In the genomic region with DNA sequence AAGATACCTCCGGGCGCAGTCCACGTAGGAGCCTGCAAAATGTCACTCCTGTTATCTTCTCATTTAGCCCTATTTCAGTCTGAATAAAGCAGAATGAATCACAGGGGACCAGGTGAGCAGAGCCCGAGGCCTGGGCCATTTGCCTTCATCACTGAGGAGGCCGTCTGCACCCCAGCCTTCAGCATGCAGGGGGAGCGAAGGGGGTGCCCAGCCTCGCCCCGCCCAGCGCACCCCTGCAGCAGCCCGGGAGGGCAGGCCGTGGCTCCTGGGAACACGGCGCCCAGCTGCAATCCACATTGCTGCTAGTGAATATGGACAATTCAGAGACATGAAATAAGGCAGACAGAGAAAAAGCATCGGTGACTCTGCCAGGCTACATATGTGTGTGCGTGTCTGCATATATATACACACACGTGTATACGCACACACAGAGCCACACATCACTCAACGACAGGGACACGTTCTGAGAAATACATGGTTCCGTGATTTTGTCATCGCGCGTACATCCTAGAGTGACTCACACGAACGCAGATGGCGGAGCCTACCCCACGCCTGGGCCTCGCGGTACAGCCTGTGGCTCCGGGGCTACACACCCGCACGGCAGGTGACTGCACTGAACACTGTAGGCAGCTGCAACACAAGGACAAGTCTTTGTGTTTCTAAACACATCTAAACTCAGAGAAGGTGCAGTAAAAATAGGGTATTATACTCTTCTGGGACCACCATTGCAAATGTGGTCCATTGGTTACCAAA, we compare ENCODE assay signal across 18 cellular contexts. TPM values are rescaled to one million over a fixed set of nuclear protein-coding genes. Genes with fewer than 3 reads are reported as not detected.
"Had no signal": no experiment of that assay in that cellular context is flagged by ENCODE, and none has a peak within 500 bp of the region (broad histone marks: within the 10 kb centered on the region; RNA-seq: fewer than 3 reads in every experiment).

No MANE protein-coding gene starts in this region.

- H3K4me1 ChIP-seq: pancreas, stomach, transverse colon had no signal

- H3K27ac ChIP-seq: coronary artery, dorsolateral prefrontal cortex, hepatocyte, pancreas, stomach, thoracic aorta, transverse colon had no signal

- ATAC-seq: left cardiac atrium; mucosa of descending colon; naive thymus-derived CD8-positive, alpha-beta T cell; pancreas; right cardiac atrium had no signal

- H3K27me3 ChIP-seq: hepatocyte had no signal

- H3K36me3 ChIP-seq: pancreas, stomach, thoracic aorta, transverse colon had no signal

- H3K4me2 ChIP-seq: hepatocyte had no signal

- H3K9me3 ChIP-seq: mucosa of descending colon, pancreas, stomach, thoracic aorta, transverse colon had no signal

- FAIRE-seq: endometrium, kidney, pancreas, small intestine had no signal

- H2AFZ ChIP-seq: hepatocyte had no signal

- H3K79me2 ChIP-seq: hepatocyte had no signal

- H3K4me3 ChIP-seq: coronary artery, dorsolateral prefrontal cortex, hepatocyte, mucosa of descending colon, pancreas, stomach, thoracic aorta, transverse colon had no signal

- DNase-seq: dorsolateral prefrontal cortex; effector CD8-positive, alpha-beta T cell; kidney; left cardiac atrium; naive thymus-derived CD8-positive, alpha-beta T cell; small intestine; stimulated activated CD4-positive, alpha-beta T cell treated with anti-CD3 and anti-CD28 coated beads, Interleukin-12 subunit alpha, Interleukin-12 subunit beta, amount 100 ng/mL, for 4 hours; stimulated activated naive CD4-positive, alpha-beta T cell; stomach; substantia nigra; transverse colon had no signal

RNA-seq across cellular contexts. Expression of gene ELFN1, which starts 15.2 kb away (rescaled TPM):
- total RNA-seq: naive thymus-derived CD8-positive, alpha-beta T cell had no signal
- polyA plus RNA-seq: naive thymus-derived CD8-positive, alpha-beta T cell had no signal
